8 cellular contexts compared by ENCODE assay signal in genomic region chr3:43296565-43296964, GRCh38. TPM values are rescaled to one million over a fixed set of nuclear protein-coding genes. Genes with fewer than 3 reads are reported as not detected.
A peak's percentile ranks its signal among the peaks of the same experiment; 100 is the strongest.
DNase-seq lines count a peak whose midpoint lies in the region; ATAC-seq and TF ChIP-seq lines count a peak whose summit lies in the region.

No MANE protein-coding gene starts in this region.

- H3K27ac ChIP-seq in sigmoid colon, result no peak overlapping the region

- TF ChIP-seq POLR2A in sigmoid colon (IDR thresholded peaks at IDR 0.05), result no peak

- peaks cover 82% of the 10 kb centered on the region for H3K4me1 Mint-ChIP-seq in activated T-helper 1 cell treated with anti-CD3 and anti-CD28 coated beads, Interleukin-12 subunit alpha, Interleukin-12 subunit beta, Interleukin-2, Interleukin-4 antibody, amounts not matched to agents 30 ng/mL and 10 ng/mL and 1 ng/mL, durations not matched to agents 14 hours and 24 hours and 36 hours (ENCODE audit: low read depth)

- TF ChIP-seq CTCF in sigmoid colon (IDR thresholded peaks at IDR 0.05), result no peak

- H3K27ac Mint-ChIP-seq in activated T-helper 1 cell treated with anti-CD3 and anti-CD28 coated beads, Interleukin-12 subunit alpha, Interleukin-12 subunit beta, Interleukin-2, Interleukin-4 antibody, amounts not matched to agents 30 ng/mL and 10 ng/mL and 1 ng/mL, durations not matched to agents 14 hours and 24 hours and 36 hours, result peak overlapping the region; percentile 87

- H3K4me3 Mint-ChIP-seq in activated T-helper 1 cell treated with anti-CD3 and anti-CD28 coated beads, Interleukin-12 subunit alpha, Interleukin-12 subunit beta, Interleukin-2, Interleukin-4 antibody, amounts not matched to agents 30 ng/mL and 10 ng/mL and 1 ng/mL, durations not matched to agents 14 hours and 24 hours and 36 hours, result peak overlapping the region; percentile 80

- H3K4me1 ChIP-seq in sigmoid colon, result peaks cover 0 to 91% (median 67%) of the 10 kb centered on the region in 4 donors

- peaks cover 19% of the 10 kb centered on the region for H3K36me3 Mint-ChIP-seq in activated T-helper 1 cell treated with anti-CD3 and anti-CD28 coated beads, Interleukin-12 subunit alpha, Interleukin-12 subunit beta, Interleukin-2, Interleukin-4 antibody, amounts not matched to agents 30 ng/mL and 10 ng/mL and 1 ng/mL, durations not matched to agents 14 hours and 24 hours and 36 hours (ENCODE audit: low read depth)

- intact Hi-C loops in activated T-helper 1 cell treated with anti-CD3 and anti-CD28 coated beads, Interleukin-12 subunit alpha, Interleukin-12 subunit beta, Interleukin-2, Interleukin-4 antibody, amounts not matched to agents 30 ng/mL and 10 ng/mL and 1 ng/mL, durations not matched to agents 14 hours and 24 hours and 36 hours (cut with micrococcal nuclease), result loop anchor here (1.0 kb wide), 3 partner anchors 8 to 93 kb away; no protein-coding TSS in a partner anchor
- intact Hi-C loops in sigmoid colon (cut with DNase I), result no loop called here

- H3K36me3 ChIP-seq in sigmoid colon, result no peaks in the 10 kb centered on the region

- peak; percentile 30 for DNase-seq in EH (ENCODE audit: low read depth)
- peak; percentile 47 for DNase-seq in NAMALWA (ENCODE audit: low spot score)
- peak; percentile 63 for DNase-seq in activated T-helper 1 cell treated with anti-CD3 and anti-CD28 coated beads, Interleukin-12 subunit alpha, Interleukin-12 subunit beta, Interleukin-2, Interleukin-4 antibody, amounts not matched to agents 30 ng/mL and 10 ng/mL and 1 ng/mL, durations not matched to agents 14 hours and 24 hours and 36 hours (ENCODE audit: low spot score)
- peak; percentile 8 for DNase-seq in midbrain (lab: John Stamatoyannopoulos, UW)
- no peak for DNase-seq in OCI-M2 (lab: John Stamatoyannopoulos, UW; ENCODE audit: unreplicated experiment)
- DNase-seq in sigmoid colon, result no peak
- DNase-seq in DMS53 treated with DMSO at 0.1 percent for 48 hours (lab: John Stamatoyannopoulos, UW; ENCODE audit: unreplicated experiment), result no peak

- TF ChIP-seq EP300 in sigmoid colon (IDR thresholded peaks at IDR 0.05), result no peak

- no peaks in the 10 kb centered on the region for H3K27me3 Mint-ChIP-seq in activated T-helper 1 cell treated with anti-CD3 and anti-CD28 coated beads, Interleukin-12 subunit alpha, Interleukin-12 subunit beta, Interleukin-2, Interleukin-4 antibody, amounts not matched to agents 30 ng/mL and 10 ng/mL and 1 ng/mL, durations not matched to agents 14 hours and 24 hours and 36 hours (ENCODE audit: insufficient read depth)

- H3K9me3 ChIP-seq in sigmoid colon, result no peaks in the 10 kb centered on the region

- no peak overlapping the region for H3K4me3 ChIP-seq in sigmoid colon

- H3K9me3 Mint-ChIP-seq in activated T-helper 1 cell treated with anti-CD3 and anti-CD28 coated beads, Interleukin-12 subunit alpha, Interleukin-12 subunit beta, Interleukin-2, Interleukin-4 antibody, amounts not matched to agents 30 ng/mL and 10 ng/mL and 1 ng/mL, durations not matched to agents 14 hours and 24 hours and 36 hours, result no peaks in the 10 kb centered on the region

- no peaks in the 10 kb centered on the region for H3K27me3 ChIP-seq in sigmoid colon

- ATAC-seq in GM21737 (IDR thresholded peaks at IDR 0.05; ENCODE audit: unreplicated experiment), result peak; percentile 76

- WGBS in sigmoid colon, 2 donors, result 0 to 4% methylated on average over 1 of the region's 1 CpG

RNA-seq across cellular contexts. Expression of gene SNRK, which starts 10.2 kb away (rescaled TPM):
- 37.7 and 38.1 TPM in 2 replicates for total RNA-seq in activated T-helper 1 cell treated with anti-CD3 and anti-CD28 coated beads, Interleukin-12 subunit alpha, Interleukin-12 subunit beta, Interleukin-2, Interleukin-4 antibody, amounts not matched to agents 30 ng/mL and 10 ng/mL and 1 ng/mL, durations not matched to agents 14 hours and 24 hours and 36 hours
- total RNA-seq in sigmoid colon, result 10 to 100 TPM; 35.1 to 47.9 (median 42.1) TPM
- polyA plus RNA-seq in sigmoid colon, result 10 to 100 TPM; 10.2 to 17.9 (median 17.1) TPM

Comparison
In these comparisons a context has a peak if more than half of its experiments do, and no peak if none do; other contexts are left out.
1. DNase-seq: peak in EH (single experiment), NAMALWA (single experiment), activated T-helper 1 cell treated with anti-CD3 and anti-CD28 coated beads, Interleukin-12 subunit alpha, Interleukin-12 subunit beta, Interleukin-2, Interleukin-4 antibody, amounts not matched to agents 30 ng/mL and 10 ng/mL and 1 ng/mL, durations not matched to agents 14 hours and 24 hours and 36 hours (single experiment) and midbrain (single experiment); none in OCI-M2 (single experiment), sigmoid colon (single experiment) and DMS53 treated with DMSO at 0.1 percent for 48 hours (single experiment).